1 cellular context compared by ENCODE assay signal in genomic region chr2:197515798-197516761, GRCh38.
TF ChIP-seq lines count a peak whose summit lies in the region.

Gene MOB4 (plus strand): TSS chr2:197516066. CDS start chr2:197516087, 21 bp downstream.

TF ChIP-seq in HepG2, 621 proteins besides CTCF, POLR2A, EP300 and RAD21 (continued from another document and continues in another):
- TF ChIP-seq BRF2 (CRISPR knock-in tag; IDR thresholded peaks at IDR 0.05) (peak; percentile 99), ZFY (CRISPR knock-in tag; IDR thresholded peaks at IDR 0.05) (peak; percentile 100), CEBPB (IDR thresholded peaks at IDR 0.05; ENCODE audit: borderline replicate concordance, low read depth, low read length) (no peak), ZNF30 (CRISPR knock-in tag; IDR thresholded peaks at IDR 0.05) (peak; percentile 42; the same call in 1 of the 2 replicates), ZNF136 (CRISPR knock-in tag; IDR thresholded peaks at IDR 0.05; ENCODE audit: low read depth) (no peak; the same call in none of the 2 replicates), ZNF776 (CRISPR knock-in tag; IDR thresholded peaks at IDR 0.05) (peak; percentile 95), ZFP91 (CRISPR knock-in tag; IDR thresholded peaks at IDR 0.05; ENCODE audit: borderline replicate concordance) (peak; percentile 98), ATAD3A (CRISPR knock-in tag; IDR thresholded peaks at IDR 0.05) (no peak), ZBED4 (CRISPR knock-in tag; IDR thresholded peaks at IDR 0.05; ENCODE audit: borderline replicate concordance) (peak; percentile 86), PHF5A (CRISPR knock-in tag; IDR thresholded peaks at IDR 0.05; ENCODE audit: low read depth, unreplicated experiment) (peak; percentile 99), ZNF549 (CRISPR knock-in tag; IDR thresholded peaks at IDR 0.05) (peak; percentile 43; the same call in 1 of the 2 replicates), ZNF850 (CRISPR knock-in tag; conservative IDR thresholded peaks at IDR 0.05) (peak; percentile 31; the same call in 1 of the 2 replicates), ZC3H13 (CRISPR knock-in tag; IDR thresholded peaks at IDR 0.05) (peak; percentile 97), KAT7 (CRISPR knock-in tag; IDR thresholded peaks at IDR 0.05; ENCODE audit: borderline replicate concordance) (peak; percentile 99), KLF13 (CRISPR knock-in tag; IDR thresholded peaks at IDR 0.05) (peak; percentile 99), PATZ1 (CRISPR knock-in tag; IDR thresholded peaks at IDR 0.05) (peak; percentile 84), SALL1 (CRISPR knock-in tag; IDR thresholded peaks at IDR 0.05) (peak; percentile 97), PLSCR1 (CRISPR knock-in tag; IDR thresholded peaks at IDR 0.05; ENCODE audit: borderline replicate concordance) (no peak; the same call in 1 of the 2 replicates), TCF7 (IDR thresholded peaks at IDR 0.05; ENCODE audit: low read depth) (no peak; the same call in 1 of the 2 replicates), ZMYM3 (CRISPR knock-in tag; IDR thresholded peaks at IDR 0.05) (peak; percentile 93), SYNCRIP (IDR thresholded peaks at IDR 0.05; ENCODE audit: insufficient read depth, low read depth, low read length) (no peak), ISL2 (CRISPR knock-in tag; IDR thresholded peaks at IDR 0.05) (peak; percentile 86), ZNF777 (CRISPR knock-in tag; IDR thresholded peaks at IDR 0.05) (peak; percentile 95), PAX8 (CRISPR knock-in tag; IDR thresholded peaks at IDR 0.05; ENCODE audit: borderline replicate concordance) (peak; percentile 97), ZNF646 (CRISPR knock-in tag; IDR thresholded peaks at IDR 0.05) (no peak), SNAPC4 (CRISPR knock-in tag; IDR thresholded peaks at IDR 0.05) (no peak; the same call in none of the 2 replicates), MEIS2 (CRISPR knock-in tag; IDR thresholded peaks at IDR 0.05) (no peak; the same call in 1 of the 2 replicates), ARNTL (CRISPR knock-in tag; IDR thresholded peaks at IDR 0.05) (peak; percentile 93)
- TF ChIP-seq, protein P1, sequence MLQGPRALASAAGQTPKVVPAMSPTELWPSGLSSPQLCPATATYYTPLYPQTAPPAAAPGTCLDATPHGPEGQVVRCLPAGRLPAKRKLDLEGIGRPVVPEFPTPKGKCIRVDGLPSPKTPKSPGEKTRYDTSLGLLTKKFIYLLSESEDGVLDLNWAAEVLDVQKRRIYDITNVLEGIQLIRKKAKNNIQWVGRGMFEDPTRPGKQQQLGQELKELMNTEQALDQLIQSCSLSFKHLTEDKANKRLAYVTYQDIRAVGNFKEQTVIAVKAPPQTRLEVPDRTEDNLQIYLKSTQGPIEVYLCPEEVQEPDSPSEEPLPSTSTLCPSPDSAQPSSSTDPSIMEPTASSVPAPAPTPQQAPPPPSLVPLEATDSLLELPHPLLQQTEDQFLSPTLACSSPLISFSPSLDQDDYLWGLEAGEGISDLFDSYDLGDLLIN (CRISPR knock-in tag; IDR thresholded peaks at IDR 0.05; ENCODE audit: borderline replicate concordance) = 0 out of 2 replicates have a peak, but pooled peaks have one; percentile 18
- TF ChIP-seq, protein P2, sequence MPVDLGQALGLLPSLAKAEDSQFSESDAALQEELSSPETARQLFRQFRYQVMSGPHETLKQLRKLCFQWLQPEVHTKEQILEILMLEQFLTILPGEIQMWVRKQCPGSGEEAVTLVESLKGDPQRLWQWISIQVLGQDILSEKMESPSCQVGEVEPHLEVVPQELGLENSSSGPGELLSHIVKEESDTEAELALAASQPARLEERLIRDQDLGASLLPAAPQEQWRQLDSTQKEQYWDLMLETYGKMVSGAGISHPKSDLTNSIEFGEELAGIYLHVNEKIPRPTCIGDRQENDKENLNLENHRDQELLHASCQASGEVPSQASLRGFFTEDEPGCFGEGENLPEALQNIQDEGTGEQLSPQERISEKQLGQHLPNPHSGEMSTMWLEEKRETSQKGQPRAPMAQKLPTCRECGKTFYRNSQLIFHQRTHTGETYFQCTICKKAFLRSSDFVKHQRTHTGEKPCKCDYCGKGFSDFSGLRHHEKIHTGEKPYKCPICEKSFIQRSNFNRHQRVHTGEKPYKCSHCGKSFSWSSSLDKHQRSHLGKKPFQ (CRISPR knock-in tag; IDR thresholded peaks at IDR 0.05; ENCODE audit: insufficient replicate concordance) = peak; percentile 95
